In genomic region chr2:26768759-26769500, GRCh38 we compare ENCODE assay signal across 8 cellular contexts. TPM values are rescaled to one million over a fixed set of nuclear protein-coding genes. Genes with fewer than 3 reads are reported as not detected.
A peak's percentile ranks its signal among the peaks of the same experiment; 100 is the strongest.
DNase-seq lines count a peak whose midpoint lies in the region; ATAC-seq, FAIRE-seq and TF ChIP-seq lines count a peak whose summit lies in the region.

No MANE protein-coding gene starts in this region.

- peak overlapping the region; percentile 60 for H3K9ac ChIP-seq in keratinocyte (ENCODE audit: control insufficient read depth, extremely low read depth, insufficient read depth, low read length)

- no peak overlapping the region for H2AFZ ChIP-seq in keratinocyte (ENCODE audit: control insufficient read depth, low read length)

- dilution Hi-C loops in keratinocyte (cut with MboI; ENCODE audit: extremely low pct_ligation_motif_present, low sequenced_read_pairs) = no loop called here

- peak overlapping the region in 1 of 3 experiments; percentile 7 for H3K4me3 ChIP-seq in keratinocyte (ENCODE audit: control insufficient read depth in 2 of 3, extremely low read depth in 1 of 3, insufficient read depth in 2 of 3, low read depth in 1 of 3, low read length in 3 of 3)

- peak overlapping the region; percentile 63 for H3K4me2 ChIP-seq in keratinocyte (ENCODE audit: control insufficient read depth, extremely low read depth, insufficient read depth, low read depth, low read length)

- no peaks in the 10 kb centered on the region for H3K27me3 ChIP-seq in keratinocyte (ENCODE audit: control insufficient read depth, extremely low read depth, insufficient read depth, low read length)

- H3K9me1 ChIP-seq in keratinocyte (ENCODE audit: control insufficient read depth, extremely low read depth, insufficient read depth, low read length) = peaks cover 7% of the 10 kb centered on the region

- H3K4me1 ChIP-seq in keratinocyte (ENCODE audit: control insufficient read depth, extremely low read depth, insufficient read depth, low read length) = peaks cover 67% of the 10 kb centered on the region

- H3K9me3 ChIP-seq in keratinocyte (ENCODE audit: control insufficient read depth, low read depth, low read length) = no peaks in the 10 kb centered on the region

- no peak for TF ChIP-seq CTCF in keratinocyte (optimal IDR thresholded peaks at IDR 0.05 in 1 of 3, IDR thresholded peaks at IDR 0.05 in 1 of 3, conservative IDR thresholded peaks at IDR 0.05 in 1 of 3; ENCODE audit: extremely low read depth in 1 of 3, insufficient read depth in 2 of 3, low read length in 3 of 3)

- peaks cover 12% of the 10 kb centered on the region for H4K20me1 ChIP-seq in keratinocyte (ENCODE audit: control insufficient read depth, extremely low read depth, insufficient read depth, low read length)

- peak; percentile 13 for DNase-seq in activated CD4-positive, alpha-beta T cell treated with anti-CD3 and anti-CD28 coated beads for 48 hours
- DNase-seq in activated CD4-positive, alpha-beta T cell treated with anti-CD3 and anti-CD28 coated beads for 4 hours = no peak
- DNase-seq in amniotic epithelial cell (ENCODE audit: low read depth) (peak; percentile 48), keratinocyte (ENCODE audit: low read depth, low spot score) (no peak), stromal cell of bone marrow (ENCODE audit: low read depth) (peak; percentile 72), NCI-H187 treated with DMSO at 0.1 percent for 48 hours (lab: John Stamatoyannopoulos, UW) (no peak), COR-L47 (lab: John Stamatoyannopoulos, UW) (no peak)

- ATAC-seq in GM21576 (IDR thresholded peaks at IDR 0.05; ENCODE audit: unreplicated experiment) = no peak

- no peak for FAIRE-seq in keratinocyte (lab: Jason Lieb, UNC)

- peak overlapping the region; percentile 76 for H3K27ac ChIP-seq in keratinocyte (ENCODE audit: control insufficient read depth, insufficient read depth, low read length)

- H3K79me2 ChIP-seq in keratinocyte (ENCODE audit: control insufficient read depth, insufficient read depth, low read length) = peaks cover 80% of the 10 kb centered on the region

- H3K36me3 ChIP-seq in keratinocyte (ENCODE audit: control insufficient read depth in 2 of 2, extremely low read depth in 1 of 2, insufficient read depth in 2 of 2, low read length in 2 of 2) = peaks cover 4 to 6% of the 10 kb centered on the region in 2 experiments

RNA-seq across cellular contexts. Expression of gene SLC35F6, which starts 4.8 kb away (rescaled TPM):
- 25.7 to 56.9 TPM (median 30.1 TPM) in 3 replicates for polyA plus RNA-seq in keratinocyte
- 4.2 TPM for polyA plus RNA-seq in keratinocyte (2011; ENCODE audit: low read depth)
- 27.5 and 28.1 TPM in 2 replicates for polyA plus RNA-seq in keratinocyte (2011; cell fraction: cytosol; rRNA removed)
- polyA plus RNA-seq in keratinocyte (2011; cell fraction: nucleus; rRNA removed) = 71.1 and 81.7 TPM in 2 replicates
- polyA plus RNA-seq in keratinocyte (2012; ENCODE audit: low replicate concordance) = 26.9 and 40.8 TPM in 2 replicates
- polyA minus RNA-seq in keratinocyte = 68.8 to 145 TPM (median 94.2 TPM) in 3 replicates
- polyA minus RNA-seq in keratinocyte (2011; cell fraction: cytosol; rRNA and poly(A)+ RNA removed) = 75.6 TPM
- 77.8 and 93.9 TPM in 2 replicates for polyA minus RNA-seq in keratinocyte (2011; cell fraction: nucleus; rRNA and poly(A)+ RNA removed)

RNA-seq across cellular contexts. Expression of gene CENPA, which starts 16.9 kb away (rescaled TPM):
- polyA plus RNA-seq in keratinocyte = 2.3 to 13.7 TPM (median 12.4 TPM) in 3 replicates
- 0.41 TPM for polyA plus RNA-seq in keratinocyte (2011; ENCODE audit: low read depth)
- 1.9 and 3.3 TPM in 2 replicates for polyA plus RNA-seq in keratinocyte (2011; cell fraction: cytosol; rRNA removed)
- 1.0 and 1.2 TPM in 2 replicates for polyA plus RNA-seq in keratinocyte (2011; cell fraction: nucleus; rRNA removed)
- 0.21 and 8.1 TPM in 2 replicates for polyA plus RNA-seq in keratinocyte (2012; ENCODE audit: low replicate concordance)
- polyA minus RNA-seq in keratinocyte = 0.79 to 6.7 TPM (median 5.5 TPM) in 3 replicates
- polyA minus RNA-seq in keratinocyte (2011; cell fraction: cytosol; rRNA and poly(A)+ RNA removed) = 3.6 TPM
- 0.70 and 0.84 TPM in 2 replicates for polyA minus RNA-seq in keratinocyte (2011; cell fraction: nucleus; rRNA and poly(A)+ RNA removed)

Comparison
In these comparisons a context has a peak if more than half of its experiments do, and no peak if none do; other contexts are left out.
1. DNase-seq: peak in activated CD4-positive, alpha-beta T cell treated with anti-CD3 and anti-CD28 coated beads for 48 hours (single experiment), amniotic epithelial cell (single experiment) and stromal cell of bone marrow (single experiment); none in activated CD4-positive, alpha-beta T cell treated with anti-CD3 and anti-CD28 coated beads for 4 hours (0 of 2), keratinocyte (single experiment), NCI-H187 treated with DMSO at 0.1 percent for 48 hours (single experiment) and COR-L47 (single experiment).